In genomic region chr12:102421801-102422583, GRCh38 we compare ENCODE assay signal across 21 cellular contexts. TPM values are rescaled to one million over a fixed set of nuclear protein-coding genes. Genes with fewer than 3 reads are reported as not detected.
DNase-seq lines count a peak whose midpoint lies in the region; ATAC-seq and TF ChIP-seq lines count a peak whose summit lies in the region.
"Had no signal": no experiment of that assay in that cellular context is flagged by ENCODE, and none has a peak within 500 bp of the region (broad histone marks: within the 10 kb centered on the region; RNA-seq: fewer than 3 reads in every experiment).

No MANE protein-coding gene starts in this region.

- H3K36me3 Mint-ChIP-seq in central memory CD8-positive, alpha-beta T cell (ENCODE audit: insufficient read depth), result peaks cover 4% of the 10 kb centered on the region
- H3K36me3 Mint-ChIP-seq: stimulated activated memory B cell treated with anti-CD40 and anti-IgM and Interleukin-4, amounts not matched to agents 10 μg/mL and 1 μg/mL and 100 μg/mL, for 72 hours had no signal

- intact Hi-C loops in A673 (cut with micrococcal nuclease; ENCODE audit: unreplicated experiment), result loop anchor here (5.0 kb wide), 2 partner anchors 60 to 345 kb away; partner anchors contain the start of gene IGF1

- no peak overlapping the region for H3K4me3 Mint-ChIP-seq in central memory CD8-positive, alpha-beta T cell
- H3K4me3 Mint-ChIP-seq: stimulated activated memory B cell treated with anti-CD40 and anti-IgM and Interleukin-4, amounts not matched to agents 10 μg/mL and 1 μg/mL and 100 μg/mL, for 72 hours had no signal

- peak overlapping the region; percentile 70 for H3K27ac Mint-ChIP-seq in central memory CD8-positive, alpha-beta T cell (ENCODE audit: low read depth)
- H3K27ac Mint-ChIP-seq: stimulated activated memory B cell treated with anti-CD40 and anti-IgM and Interleukin-4, amounts not matched to agents 10 μg/mL and 1 μg/mL and 100 μg/mL, for 72 hours had no signal

- H3K9me3 Mint-ChIP-seq in central memory CD8-positive, alpha-beta T cell, result no peaks in the 10 kb centered on the region
- H3K9me3 Mint-ChIP-seq: stimulated activated memory B cell treated with anti-CD40 and anti-IgM and Interleukin-4, amounts not matched to agents 10 μg/mL and 1 μg/mL and 100 μg/mL, for 72 hours had no signal

- H3K4me1 Mint-ChIP-seq in central memory CD8-positive, alpha-beta T cell, result peaks cover 7% of the 10 kb centered on the region
- H3K4me1 Mint-ChIP-seq: stimulated activated memory B cell treated with anti-CD40 and anti-IgM and Interleukin-4, amounts not matched to agents 10 μg/mL and 1 μg/mL and 100 μg/mL, for 72 hours had no signal

- BruUV-seq in A673 (replicated peaks; lab: Mats Ljungman, UMichigan), result TSS peak; percentile 63

- peak; percentile 85 for ATAC-seq in central memory CD8-positive, alpha-beta T cell (replicated peaks; ENCODE audit: extremely low read depth, poor library complexity, severe bottlenecking)
- no peak for ATAC-seq in HG02884 (IDR thresholded peaks at IDR 0.05; ENCODE audit: unreplicated experiment)
- no peak for ATAC-seq in HG03571 (IDR thresholded peaks at IDR 0.05; ENCODE audit: unreplicated experiment)
- ATAC-seq: foreskin keratinocyte; left cardiac atrium; stimulated activated memory B cell treated with anti-CD40 and anti-IgM and Interleukin-4, amounts not matched to agents 10 μg/mL and 1 μg/mL and 100 μg/mL, for 72 hours had no signal

- POLR2A ChIA-PET in A673 (lab: Charles Lee; ENCODE audit: low non-redundant PET), result interaction anchor here (0.6 to 0.7 kb wide), 2 partner anchors 327 to 366 kb away, joined by 3 read pairs; no protein-coding TSS in a partner anchor

- CTCF ChIA-PET in A673 (lab: Charles Lee), result no interaction called here

- DNase-seq in A673 (ENCODE audit: low spot score), result peak; percentile 52
- peak; percentile 95 for DNase-seq in DMS53 treated with DMSO at 0.1 percent for 48 hours (lab: John Stamatoyannopoulos, UW; ENCODE audit: unreplicated experiment)
- peak; percentile 52 for DNase-seq in OCI-M1 (lab: John Stamatoyannopoulos, UW)
- no peak for DNase-seq in central memory CD8-positive, alpha-beta T cell (ENCODE audit: low spot score in 2 of 2)
- DNase-seq in NCI-H1092 (lab: John Stamatoyannopoulos, UW), result no peak
- DNase-seq: activated CD4-positive, alpha-beta T cell treated with anti-CD3 and anti-CD28 coated beads, Interleukin-2, amount 50 U/mL, for 1 hour; activated effector memory CD4-positive, alpha-beta T cell treated with Interleukin-2 at 50 U/mL for 16 hours; anterior cingulate cortex; GOT3; KG1; left cardiac atrium; NCI-H1417; NCI-H226; SJCRH30; T1000; transverse colon had no signal

- no peaks in the 10 kb centered on the region for H3K27me3 Mint-ChIP-seq in central memory CD8-positive, alpha-beta T cell

- no peaks in the 10 kb centered on the region for H3K9me3 ChIP-seq in A673 (ENCODE audit: low read depth, low read length, poor library complexity, severe bottlenecking)
- H3K9me3 ChIP-seq: SJCRH30, transverse colon had no signal

- H3K27me3 ChIP-seq in A673 (replicated peaks; ENCODE audit: insufficient read depth, low read depth, low read length, poor library complexity), result no peaks in the 10 kb centered on the region
- H3K27me3 ChIP-seq: foreskin keratinocyte, SJCRH30, transverse colon had no signal

- TF ChIP-seq CTCF in A673 (conservative IDR thresholded peaks at IDR 0.05; ENCODE audit: low read depth, low read length), result no peak

- H3K27ac ChIP-seq in A673 (ENCODE audit: low read depth, low read length, poor library complexity, severe bottlenecking), result no peak overlapping the region
- H3K27ac ChIP-seq: foreskin keratinocyte, HL-60, SJCRH30, transverse colon had no signal

- no peak overlapping the region for H3K4me3 ChIP-seq in A673 (ENCODE audit: low read depth, low read length, poor library complexity, severe bottlenecking)
- H3K4me3 ChIP-seq: SJCRH30, transverse colon had no signal

- no peaks in the 10 kb centered on the region for H3K36me3 ChIP-seq in A673 (ENCODE audit: insufficient read depth, low read length, poor library complexity, severe bottlenecking)
- H3K36me3 ChIP-seq: SJCRH30, transverse colon had no signal

- peaks cover 20% of the 10 kb centered on the region for H3K4me1 ChIP-seq in A673 (ENCODE audit: insufficient read depth, low read length, poor library complexity, severe bottlenecking)
- H3K4me1 ChIP-seq: foreskin keratinocyte, SJCRH30 had no signal

RNA-seq across cellular contexts. Expression of gene IGF1, which starts 58.4 kb away (rescaled TPM):
- total RNA-seq in A673 (2021), result 16.4 and 18.0 TPM in 2 replicates
- total RNA-seq: foreskin keratinocyte had no signal

Comparison
In these comparisons a context has a peak if more than half of its experiments do, and no peak if none do; other contexts are left out.
1. DNase-seq: peak in A673 (single experiment), DMS53 treated with DMSO at 0.1 percent for 48 hours (single experiment) and OCI-M1 (single experiment); none in central memory CD8-positive, alpha-beta T cell (0 of 2) and NCI-H1092 (single experiment).